13 cellular contexts compared by ENCODE assay signal in genomic region chr3:126342991-126343661, GRCh38. TPM values are rescaled to one million over a fixed set of nuclear protein-coding genes. Genes with fewer than 3 reads are reported as not detected.
A peak's percentile ranks its signal among the peaks of the same experiment; 100 is the strongest.
DNase-seq lines count a peak whose midpoint lies in the region; FAIRE-seq and TF ChIP-seq lines count a peak whose summit lies in the region.
"Had no signal": no experiment of that assay in that cellular context is flagged by ENCODE, and none has a peak within 500 bp of the region (broad histone marks: within the 10 kb centered on the region; RNA-seq: fewer than 3 reads in every experiment).

No MANE protein-coding gene starts in this region.

- H4K5ac ChIP-seq in H1 (ENCODE audit: insufficient read length, low read depth, low read length), result no peak overlapping the region

- H3K27ac ChIP-seq in H1 (ENCODE audit: low read depth, low read length) (no peak overlapping the region), neural progenitor cell (no peak overlapping the region), small intestine (ENCODE audit: low read depth in 1 of 2, low read length in 1 of 2) (no peak overlapping the region)
- H3K27ac ChIP-seq: SJCRH30 had no signal

- H3K27ac Mint-ChIP-seq in Caco-2 (ENCODE audit: unreplicated experiment), result no peak overlapping the region
- no peak overlapping the region for H3K27ac Mint-ChIP-seq in neural progenitor cell

- H3K4me3 ChIP-seq in Caco-2 (ENCODE audit: low read depth, low read length), result no peak overlapping the region
- H3K4me3 ChIP-seq in H1 (ENCODE audit: extremely low read depth in 1 of 4, insufficient read depth in 2 of 4, low read depth in 3 of 4, low read length in 4 of 4), result no peak overlapping the region
- no peak overlapping the region for H3K4me3 ChIP-seq in neural progenitor cell
- no peak overlapping the region for H3K4me3 ChIP-seq in small intestine (ENCODE audit: low read depth in 1 of 2, low read length in 2 of 2)
- H3K4me3 ChIP-seq: SJCRH30 had no signal

- H2BK15ac ChIP-seq in H1 (ENCODE audit: low read length), result no peak overlapping the region; the same call in 1 of the 2 replicates

- H3K27me3 Mint-ChIP-seq in Caco-2 (ENCODE audit: insufficient read depth, unreplicated experiment) (peaks cover 7% of the 10 kb centered on the region), neural progenitor cell (ENCODE audit: insufficient read depth, low read depth) (peaks cover 18% of the 10 kb centered on the region)

- no peak overlapping the region for H2AK5ac ChIP-seq in H1 (ENCODE audit: low read depth, low read length)

- H3K4me1 ChIP-seq in Caco-2 (no peaks in the 10 kb centered on the region), H1 (replicated peaks in 1 of 4; ENCODE audit: control insufficient read depth in 3 of 4, insufficient read depth in 4 of 4, low read length in 3 of 4) (peaks cover 0 to 5% (median 3%) of the 10 kb centered on the region in 4 experiments; a peak in 4 of 7 replicates), neural progenitor cell (peaks cover 6% of the 10 kb centered on the region), small intestine (ENCODE audit: control insufficient read depth in 2 of 2, insufficient read depth in 1 of 2, low read depth in 1 of 2, low read length in 1 of 2) (no peaks in the 10 kb centered on the region)
- H3K4me1 ChIP-seq: SJCRH30 had no signal

- H2BK120ac ChIP-seq in H1 (replicated peaks; ENCODE audit: low read depth, low read length), result no peak overlapping the region

- H3K9me3 ChIP-seq in Caco-2 (no peaks in the 10 kb centered on the region), H1 (ENCODE audit: insufficient read depth in 2 of 2, low read depth in 1 of 2, low read length in 1 of 2) (no peaks in the 10 kb centered on the region), neural progenitor cell (ENCODE audit: low read depth) (no peaks in the 10 kb centered on the region), small intestine (ENCODE audit: control insufficient read depth, low read depth) (no peaks in the 10 kb centered on the region)
- H3K9me3 ChIP-seq: SJCRH30 had no signal

- no peaks in the 10 kb centered on the region for H3F3A ChIP-seq in neural progenitor cell (ENCODE audit: low read depth)

- H3K18ac ChIP-seq in H1 (ENCODE audit: extremely low read depth, low read length), result no peak overlapping the region; the same call in 1 of the 2 replicates

- H3K36me3 Mint-ChIP-seq in Caco-2 (ENCODE audit: insufficient read depth, unreplicated experiment), result no peaks in the 10 kb centered on the region
- H3K36me3 Mint-ChIP-seq in neural progenitor cell, result no peaks in the 10 kb centered on the region

- H3K23me2 ChIP-seq in H1 (ENCODE audit: low read depth, low read length), result no peaks in the 10 kb centered on the region

- no peak overlapping the region for H2BK12ac ChIP-seq in H1 (ENCODE audit: low read depth, low read length)

- H3K9me3 Mint-ChIP-seq in Caco-2 (ENCODE audit: unreplicated experiment) (no peaks in the 10 kb centered on the region), neural progenitor cell (no peaks in the 10 kb centered on the region)

- H3K79me2 ChIP-seq in H1 (ENCODE audit: control insufficient read depth in 1 of 2, insufficient read depth in 2 of 2, low read length in 2 of 2) (no peaks in the 10 kb centered on the region), neural progenitor cell (ENCODE audit: low read depth) (no peaks in the 10 kb centered on the region)

- H3K79me1 ChIP-seq in H1 (ENCODE audit: low read depth, low read length), result peaks cover 2% of the 10 kb centered on the region; the same call in 1 of the 2 replicates

- H3K4me2 ChIP-seq in H1 (ENCODE audit: insufficient read depth in 1 of 2, low read depth in 2 of 2, low read length in 2 of 2), result peak overlapping the region in 1 of 2 experiments; percentile 28; a peak in 1 of 4 replicates
- H3K4me2 ChIP-seq in neural progenitor cell, result no peak overlapping the region

- CTCF ChIA-PET in Caco-2 (lab: Charles Lee), result no interaction called here
- CTCF ChIA-PET in H1 (lab: Charles Lee; ENCODE audit: partially characterized antibody), result interaction anchor here (0.7 to 1.3 kb wide), 8 partner anchors 11 to 144 kb away, joined by 3 to 4 read pairs (median 3); no protein-coding TSS in a partner anchor

- H3K4me3 Mint-ChIP-seq in Caco-2 (ENCODE audit: unreplicated experiment) (no peak overlapping the region), neural progenitor cell (no peak overlapping the region)

- H2BK5ac ChIP-seq in H1 (ENCODE audit: low read depth, low read length), result no peak overlapping the region

- H4K20me1 ChIP-seq in H1 (replicated peaks in 1 of 2; ENCODE audit: control insufficient read depth in 1 of 2, insufficient read depth in 2 of 2, low read length in 2 of 2) (peaks cover 0 to 11% of the 10 kb centered on the region in 2 experiments), neural progenitor cell (ENCODE audit: low read depth) (no peaks in the 10 kb centered on the region)

- no peak for TF ChIP-seq EP300 in H1 (IDR thresholded peaks at IDR 0.05; ENCODE audit: borderline replicate concordance in 1 of 2, low read depth in 2 of 2, low read length in 2 of 2)

- 0 out of 2 replicates have a peak overlapping the region, but pooled peaks have one; percentile 32 for H4K8ac ChIP-seq in H1 (ENCODE audit: extremely low read depth, insufficient read depth, low read length)

- peak; percentile 37 to 47 for TF ChIP-seq RAD21 in H1 (IDR thresholded peaks at IDR 0.05 in 1 of 2, conservative IDR thresholded peaks at IDR 0.05 in 1 of 2; ENCODE audit: low read depth in 2 of 2, low read length in 2 of 2)

- no peaks in the 10 kb centered on the region; the same call in 1 of the 2 replicates for H3K27me3 ChIP-seq in Caco-2 (replicated peaks; ENCODE audit: control insufficient read depth, insufficient read depth, low read length)
- H3K27me3 ChIP-seq in H1 (replicated peaks in 1 of 4; ENCODE audit: control insufficient read depth in 3 of 4, extremely low read depth in 1 of 4, insufficient read depth in 3 of 4, low read length in 3 of 4), result no peaks in the 10 kb centered on the region
- no peaks in the 10 kb centered on the region for H3K27me3 ChIP-seq in neural progenitor cell
- H3K27me3 ChIP-seq in small intestine (ENCODE audit: control insufficient read depth in 2 of 2, insufficient read depth in 2 of 2, low read length in 2 of 2), result no peaks in the 10 kb centered on the region
- H3K27me3 ChIP-seq: SJCRH30 had no signal

- no peak overlapping the region for H2BK20ac ChIP-seq in H1 (ENCODE audit: low read length)

- BruUV-seq in Caco-2 (replicated peaks; lab: Mats Ljungman, UMichigan), result no TSS peak

- no peak overlapping the region for H2AFZ ChIP-seq in H1 (ENCODE audit: low read length)
- H2AFZ ChIP-seq in neural progenitor cell (replicated peaks), result no peak overlapping the region

- FAIRE-seq in H1 (lab: Jason Lieb, UNC), result no peak
- no peak for FAIRE-seq in small intestine (lab: Jason Lieb, UNC)

- H4K91ac ChIP-seq in H1 (replicated peaks; ENCODE audit: insufficient read length, low read length), result no peak overlapping the region

- POLR2A ChIA-PET in Caco-2 (lab: Charles Lee) (no interaction called here), H1 (lab: Charles Lee; ENCODE audit: partially characterized antibody) (interaction anchor here (1.0 to 1.4 kb wide), 3 partner anchors 13 to 76 kb away, joined by 3 read pairs; partner anchors contain the start of gene KLF15)

- no peak overlapping the region for H3K14ac ChIP-seq in H1 (ENCODE audit: insufficient read length)

- H3K36me3 ChIP-seq in Caco-2 (ENCODE audit: control insufficient read depth, insufficient read depth, low read length), result no peaks in the 10 kb centered on the region
- H3K36me3 ChIP-seq in H1 (ENCODE audit: control insufficient read depth in 2 of 4, insufficient read depth in 4 of 4, low read length in 3 of 4), result no peaks in the 10 kb centered on the region; a peak in 1 of 8 replicates
- H3K36me3 ChIP-seq in neural progenitor cell, result no peaks in the 10 kb centered on the region
- no peaks in the 10 kb centered on the region for H3K36me3 ChIP-seq in small intestine (ENCODE audit: control insufficient read depth in 2 of 2, insufficient read depth in 2 of 2, low read length in 2 of 2)
- H3K36me3 ChIP-seq: SJCRH30 had no signal

- 85% methylated on average over 16 of the region's 20 CpGs; no CpG with 5 or more reads in 1 of the 2 experiments for WGBS in H1 (ENCODE audit: extremely low coverage in 1 of 2, insufficient coverage in 1 of 2, insufficient read length in 1 of 2, insufficient replicate concordance in 2 of 2, low coverage in 1 of 2, low lambda C conversion rate in 2 of 2, missing lambda C conversion rate in 1 of 2), 2 experiments
- WGBS in small intestine, 3 donors, result 75 to 89% (median 89%) methylated on average over 17 to 19 of the region's 20 CpGs

- no peak overlapping the region for H3K56ac ChIP-seq in H1 (replicated peaks; ENCODE audit: insufficient read length, low read depth, low read length)

- H3K4ac ChIP-seq in H1 (replicated peaks; ENCODE audit: insufficient read length, low read depth, low read length), result no peak overlapping the region

- H3K9ac ChIP-seq in H1 (replicated peaks in 1 of 4; ENCODE audit: extremely low read depth in 1 of 4, low read depth in 3 of 4, low read length in 3 of 4) (no peak overlapping the region), neural progenitor cell (no peak overlapping the region)

- DNase-seq in Caco-2 (peak; percentile 42 to 50), NAMALWA (ENCODE audit: low spot score) (peak; percentile 59), H1 (ENCODE audit: low read depth in 1 of 2, low spot score in 2 of 2) (peak in 1 of 2 experiments; percentile 54), neural progenitor cell (ENCODE audit: low spot score) (peak; percentile 68), superior temporal gyrus (ENCODE audit: extremely low spot score) (no peak), mucosa of gallbladder (ENCODE audit: low spot score) (no peak), globus pallidus (ENCODE audit: low spot score) (no peak), small intestine (no peak)
- DNase-seq: activated gamma-delta T cell had no signal

- no peak overlapping the region for H3K23ac ChIP-seq in H1 (ENCODE audit: insufficient read length)

- intact Hi-C loops in Caco-2 (cut with micrococcal nuclease; ENCODE audit: unreplicated experiment), result no loop called here

- no peak for TF ChIP-seq POLR2A in H1 (IDR thresholded peaks at IDR 0.05; ENCODE audit: control extremely low read depth in 1 of 2, low read depth in 2 of 2, low read length in 2 of 2)

- TF ChIP-seq CTCF in Caco-2 (IDR thresholded peaks at IDR 0.05; ENCODE audit: insufficient read depth in 1 of 2, low read depth in 1 of 2, low read length in 1 of 2, severe bottlenecking in 1 of 2, unreplicated experiment in 1 of 2) (peak in 1 of 2 experiments; percentile 27), H1 (IDR thresholded peaks at IDR 0.05; ENCODE audit: control extremely low read depth in 1 of 3, insufficient read depth in 1 of 3, low read depth in 1 of 3, low read length in 3 of 3) (peak in 2 of 3 experiments; percentile 20 to 33; a peak in 2 of 4 replicates), neural progenitor cell (IDR thresholded peaks at IDR 0.05) (peak; percentile 26)

- H3K4me1 Mint-ChIP-seq in Caco-2 (ENCODE audit: low read depth, unreplicated experiment) (no peaks in the 10 kb centered on the region), neural progenitor cell (peaks cover 13% of the 10 kb centered on the region)

RNA-seq across cellular contexts. Expression of gene KLF15, which starts 14.1 kb away (rescaled TPM):
- total RNA-seq in Caco-2 (2022) (2.7 and 3.9 TPM in 2 replicates), neural progenitor cell (ENCODE audit: low replicate concordance) (3.3 and 7.2 TPM in 2 replicates), mucosa of gallbladder (28.1 TPM)
- total RNA-seq in H1 (2021; fragmentation: NEBNext Ultra II Directional; extraction: Animal tissue kit (Norgen Biotek cat#: 25700)), result 17.4 and 19.5 TPM in 2 replicates
- polyA plus RNA-seq in H1 (2011; rRNA removed) (15.7 and 27.1 TPM in 2 replicates), small intestine (1 to 10 TPM in 2 of 3 donors, under 1 TPM in 1; 0.45 to 9.7 (median 2.4) TPM)
- polyA plus RNA-seq in H1 (2011; cell fraction: cytosol; rRNA removed), result 18.4 TPM
- 25.2 TPM for polyA plus RNA-seq in H1 (2011; cell fraction: nucleus; rRNA removed)
- 9.7 to 11.7 TPM (median 11.4 TPM) in 4 replicates for polyA plus RNA-seq in H1 (2012, experiment 1 of 2)
- 12.0 TPM for polyA plus RNA-seq in H1 (2012, experiment 2 of 2)
- polyA plus RNA-seq in H1 (2013, experiment 1 of 2), result 7.1 TPM
- polyA plus RNA-seq in H1 (2013, experiment 2 of 2), result 6.9 TPM
- polyA minus RNA-seq in H1 (2011; rRNA and poly(A)+ RNA removed), result 5.5 and 8.5 TPM in 2 replicates
- polyA minus RNA-seq in H1 (2011; cell fraction: cytosol; rRNA and poly(A)+ RNA removed), result 10.0 TPM
- 19.5 TPM for polyA minus RNA-seq in H1 (2011; cell fraction: nucleus; rRNA and poly(A)+ RNA removed)

RNA-seq across cellular contexts. Expression of gene CFAP100, which starts 51.6 kb away (rescaled TPM):
- total RNA-seq in Caco-2 (2022) (not detected in 2 replicates), neural progenitor cell (ENCODE audit: low replicate concordance) (0.12 TPM in 1 of 2 replicates, not detected in the other), mucosa of gallbladder (0.40 TPM)
- not detected in 2 replicates for total RNA-seq in H1 (2021; fragmentation: NEBNext Ultra II Directional; extraction: Animal tissue kit (Norgen Biotek cat#: 25700))
- polyA plus RNA-seq in H1 (2011; rRNA removed) (0.09 and 0.17 TPM in 2 replicates), small intestine (not detected)
- 0.12 TPM for polyA plus RNA-seq in H1 (2011; cell fraction: cytosol; rRNA removed)
- polyA plus RNA-seq in H1 (2011; cell fraction: nucleus; rRNA removed), result 0.68 TPM
- not detected in 4 replicates for polyA plus RNA-seq in H1 (2012, experiment 1 of 2)
- polyA plus RNA-seq in H1 (2012, experiment 2 of 2), result not detected
- 0.22 TPM for polyA plus RNA-seq in H1 (2013, experiment 1 of 2)
- polyA plus RNA-seq in H1 (2013, experiment 2 of 2), result 0.37 TPM
- 0.69 TPM in 1 of 2 replicates, not detected in the other for polyA minus RNA-seq in H1 (2011; rRNA and poly(A)+ RNA removed)
- polyA minus RNA-seq in H1 (2011; cell fraction: cytosol; rRNA and poly(A)+ RNA removed), result not detected
- not detected for polyA minus RNA-seq in H1 (2011; cell fraction: nucleus; rRNA and poly(A)+ RNA removed)
- total RNA-seq: Daoy, liver, SJCRH30, subcutaneous adipose tissue had no signal
- polyA plus RNA-seq: liver had no signal

Comparison
In these comparisons a context has a peak if more than half of its experiments do, and no peak if none do; other contexts are left out.
1. DNase-seq: peak in Caco-2 (2 of 2), NAMALWA (single experiment) and neural progenitor cell (single experiment); none in superior temporal gyrus (single experiment), mucosa of gallbladder (single experiment), globus pallidus (single experiment) and small intestine (single experiment).